14 cellular contexts compared by ENCODE assay signal in the genomic region with DNA sequence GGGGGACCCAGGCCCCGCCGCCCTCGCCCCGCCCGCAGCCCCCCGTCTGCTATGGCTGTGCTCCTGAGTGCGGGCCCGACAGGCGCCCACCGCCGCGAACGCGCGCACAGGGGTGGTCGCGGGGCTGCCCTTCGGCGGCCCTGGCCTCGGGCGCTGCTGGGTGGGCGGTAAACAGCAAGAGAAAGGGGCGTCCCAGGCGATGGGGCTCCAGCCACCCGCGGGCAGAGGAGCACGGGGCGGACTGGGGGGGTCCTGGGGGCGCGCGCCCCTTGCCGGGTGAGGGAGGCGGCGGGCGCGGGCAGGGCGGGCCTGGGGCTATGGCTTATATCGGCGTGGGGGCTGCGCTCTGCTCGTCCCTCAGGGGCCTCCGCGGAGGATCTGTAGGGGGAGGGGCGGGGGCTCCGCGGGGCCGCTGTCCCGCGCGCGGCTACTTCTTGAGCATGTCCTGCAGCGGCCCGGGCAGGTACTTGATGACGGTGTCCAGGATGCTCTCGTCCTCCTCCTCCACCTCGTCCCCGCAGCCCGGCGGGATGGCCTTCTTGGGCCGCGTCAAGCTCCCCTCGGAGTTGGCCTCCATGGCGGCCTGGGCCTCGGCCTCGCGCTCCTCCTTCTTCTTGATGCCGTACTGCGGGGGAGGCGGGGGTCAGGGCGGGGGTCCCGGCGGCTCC. TPM values are rescaled to one million over a fixed set of nuclear protein-coding genes. Genes with fewer than 3 reads are reported as not detected.
DNase-seq lines count a peak whose midpoint lies in the region; ATAC-seq, FAIRE-seq and TF ChIP-seq lines count a peak whose summit lies in the region.
"Had no signal": no experiment of that assay in that cellular context is flagged by ENCODE, and none has a peak within 500 bp of the region (broad histone marks: within the 10 kb centered on the region; RNA-seq: fewer than 3 reads in every experiment).

No MANE protein-coding gene starts in this region.

- H3K9me3 ChIP-seq in left ventricle myocardium inferior (replicated peaks), result no peaks in the 10 kb centered on the region
- H3K9me3 ChIP-seq in pancreas, result no peaks in the 10 kb centered on the region

- intact Hi-C loops in left ventricle myocardium inferior (cut with micrococcal nuclease), result no loop called here
- intact Hi-C loops in pancreas (cut with DNase I), result no loop called here

- peak overlapping the region; percentile 60 to 71 for H3K4me3 Mint-ChIP-seq in activated T-cell treated with anti-CD3 and anti-CD28 coated beads, Interleukin-2, amount 50 U/mL, for 72 hours
- H3K4me3 Mint-ChIP-seq: activated CD8-positive, alpha-beta T cell treated with anti-CD3 and anti-CD28 coated beads, Interleukin-2, amount 10 ng/mL, durations not matched to agents 7 days and 5 days had no signal

- peaks cover 24% of the 10 kb centered on the region for H3K27me3 Mint-ChIP-seq in activated T-cell treated with anti-CD3 and anti-CD28 coated beads, Interleukin-2, amount 50 U/mL, for 72 hours (ENCODE audit: low read depth)

- WGBS in pancreas, 2 donors, result 11 to 12% methylated on average over 45 to 72 of the region's 72 CpGs

- H3K36me3 ChIP-seq in left ventricle myocardium inferior (no peaks in the 10 kb centered on the region), pancreas (no peaks in the 10 kb centered on the region)

- no peak for FAIRE-seq in pancreas (lab: Jason Lieb, UNC)

- H3K4me1 Mint-ChIP-seq in activated T-cell treated with anti-CD3 and anti-CD28 coated beads, Interleukin-2, amount 50 U/mL, for 72 hours (ENCODE audit: low read depth), result peaks cover 21% of the 10 kb centered on the region

- H3K4me1 ChIP-seq in left ventricle myocardium inferior (peaks cover 59% of the 10 kb centered on the region), pancreas (no peaks in the 10 kb centered on the region)
- H3K4me1 ChIP-seq: foreskin keratinocyte had no signal

- H3K27me3 ChIP-seq in left ventricle myocardium inferior (ENCODE audit: low read depth) (peaks cover 61% of the 10 kb centered on the region), pancreas (peaks cover 0 to 4% (median 1%) of the 10 kb centered on the region in 4 donors)

- H3K36me3 Mint-ChIP-seq in activated T-cell treated with anti-CD3 and anti-CD28 coated beads, Interleukin-2, amount 50 U/mL, for 72 hours (ENCODE audit: insufficient read depth in 2 of 2), result peaks cover 0 to 1% of the 10 kb centered on the region in 2 donors
- H3K36me3 Mint-ChIP-seq: activated naive CD4-positive, alpha-beta T cell treated with anti-CD3 and anti-CD28 coated beads, Interleukin-2, amount 50 U/mL, for 24 hours had no signal

- ATAC-seq in activated T-cell treated with anti-CD3 and anti-CD28 coated beads, Interleukin-2, amount 50 U/mL, for 72 hours (replicated peaks in 1 of 2), result no peak
- ATAC-seq in pancreas (no peak), HG03442 (IDR thresholded peaks at IDR 0.05; ENCODE audit: unreplicated experiment) (no peak)
- ATAC-seq: activated CD8-positive, alpha-beta T cell treated with anti-CD3 and anti-CD28 coated beads, Interleukin-2, amount 10 ng/mL, durations not matched to agents 7 days and 5 days; foreskin keratinocyte had no signal

- H3K4me3 ChIP-seq in left ventricle myocardium inferior (peak overlapping the region; percentile 65), pancreas (peak overlapping the region in 2 of 4 donors; percentile 18 to 28)

- H3K9me3 Mint-ChIP-seq in activated T-cell treated with anti-CD3 and anti-CD28 coated beads, Interleukin-2, amount 50 U/mL, for 72 hours, result no peaks in the 10 kb centered on the region
- H3K9me3 Mint-ChIP-seq: activated naive CD4-positive, alpha-beta T cell treated with anti-CD3 and anti-CD28 coated beads, Interleukin-2, amount 50 U/mL, for 24 hours had no signal

- no peak for DNase-seq in activated T-cell treated with anti-CD3 and anti-CD28 coated beads, Interleukin-2, amount 50 U/mL, for 72 hours
- no peak for DNase-seq in activated T-cell treated with anti-CD3 and anti-CD28 coated beads, Interleukin-2, amount 50 U/mL, for 48 hours
- DNase-seq in left ventricle myocardium inferior, result no peak
- DNase-seq in pancreas, result peak in 4 of 6 donors; percentile 13 to 82 (median 44)
- peak; percentile 44 for DNase-seq in ureter (ENCODE audit: low spot score)
- no peak for DNase-seq in NCI-H2029 (lab: John Stamatoyannopoulos, UW)
- no peak for DNase-seq in DMS53 treated with DMSO at 0.1 percent for 48 hours (lab: John Stamatoyannopoulos, UW; ENCODE audit: unreplicated experiment)
- DNase-seq: 8988T, foreskin keratinocyte, NCI-H446 had no signal

- H3K27ac Mint-ChIP-seq in activated T-cell treated with anti-CD3 and anti-CD28 coated beads, Interleukin-2, amount 50 U/mL, for 72 hours, result no peak overlapping the region
- H3K27ac Mint-ChIP-seq: activated CD8-positive, alpha-beta T cell treated with anti-CD3 and anti-CD28 coated beads, Interleukin-2, amount 10 ng/mL, durations not matched to agents 7 days and 5 days; activated naive CD4-positive, alpha-beta T cell treated with anti-CD3 and anti-CD28 coated beads, Interleukin-2, amount 50 U/mL, for 24 hours had no signal

- peak overlapping the region; percentile 75 for H3K27ac ChIP-seq in left ventricle myocardium inferior (replicated peaks)
- H3K27ac ChIP-seq in pancreas, result peak overlapping the region in 1 of 4 donors; percentile 19
- H3K27ac ChIP-seq: foreskin keratinocyte had no signal

- TF ChIP-seq CTCF in left ventricle myocardium inferior (IDR thresholded peaks at IDR 0.05; ENCODE audit: borderline replicate concordance) (no peak), pancreas (IDR thresholded peaks at IDR 0.05) (no peak)

RNA-seq across cellular contexts. Expression of a gene that starts 39.7 kb away (rescaled TPM):
- total RNA-seq in activated T-cell treated with anti-CD3 and anti-CD28 coated beads, Interleukin-2, amount 50 U/mL, for 72 hours, result 1 to 10 TPM; 1.3 to 1.9 TPM
- total RNA-seq in left ventricle myocardium inferior (4.8 TPM), pancreas (1 to 10 TPM in 3 of 6 donors, under 1 TPM in 3; 0.51 to 1.8 (median 0.89) TPM), ureter (6.7 TPM)
- polyA plus RNA-seq in pancreas, result 1 to 10 TPM; 6.3 to 7.7 TPM
- total RNA-seq: osteocyte had no signal

Comparison
In these comparisons a context has a peak if more than half of its experiments do, and no peak if none do; other contexts are left out.
1. DNase-seq: peak in pancreas (4 of 6) and ureter (single experiment); none in activated T-cell treated with anti-CD3 and anti-CD28 coated beads, Interleukin-2, amount 50 U/mL, for 72 hours (0 of 2), activated T-cell treated with anti-CD3 and anti-CD28 coated beads, Interleukin-2, amount 50 U/mL, for 48 hours (0 of 2), left ventricle myocardium inferior (single experiment), NCI-H2029 (single experiment) and DMS53 treated with DMSO at 0.1 percent for 48 hours (single experiment).